Comparison of ENCODE assay signal across 9 cellular contexts in the genomic region with DNA sequence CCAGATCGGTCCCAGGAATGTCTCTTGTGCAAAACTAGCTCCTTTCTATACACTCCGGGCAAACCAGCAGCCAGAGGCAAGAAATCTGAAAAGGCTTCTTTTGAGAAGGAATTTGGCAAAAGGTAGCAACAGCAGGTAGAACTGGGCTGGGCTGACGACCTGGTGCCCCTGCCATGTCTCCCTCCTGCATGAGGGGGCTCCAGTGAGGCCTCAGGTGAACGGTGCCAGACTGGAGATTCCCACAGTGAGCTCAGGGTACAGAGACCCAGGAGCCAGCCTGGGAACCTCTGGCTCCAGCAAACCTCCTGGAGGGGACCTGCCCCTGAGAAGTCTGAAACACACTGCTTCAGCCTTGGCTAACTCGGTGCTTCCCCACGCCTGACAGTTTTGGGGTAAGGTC. TPM values are rescaled to one million over a fixed set of nuclear protein-coding genes. Genes with fewer than 3 reads are reported as not detected.
DNase-seq lines count a peak whose midpoint lies in the region; ATAC-seq and TF ChIP-seq lines count a peak whose summit lies in the region.
"Had no signal": no experiment of that assay in that cellular context is flagged by ENCODE, and none has a peak within 500 bp of the region (broad histone marks: within the 10 kb centered on the region; RNA-seq: fewer than 3 reads in every experiment).

No MANE protein-coding gene starts in this region.

- no peak overlapping the region for H3K4me3 Mint-ChIP-seq in activated naive CD8-positive, alpha-beta T cell treated with anti-CD3 and anti-CD28 coated beads for 36 hours
- H3K4me3 Mint-ChIP-seq in naive thymus-derived CD8-positive, alpha-beta T cell = peak overlapping the region in 5 of 10 donors; percentile 10 to 85 (median 54)
- no peak overlapping the region for H3K4me3 Mint-ChIP-seq in mesothelial cell of epicardium

- H3K4me3 ChIP-seq in BLaER1 treated with 17β-estradiol and CSF1 and Interleukin-3, amounts not matched to agents 10 nM and 100 nM = peak overlapping the region in 3 of 10 experiments; percentile 17 to 31 (median 28); a peak in 4 of 20 replicates
- no peak overlapping the region for H3K4me3 ChIP-seq in GM23248

- in situ Hi-C loops in GM23248 (cut with MboI) = no loop called here

- H2AFZ ChIP-seq in GM23248 = no peak overlapping the region

- peak overlapping the region in 10 of 11 experiments; percentile 36 to 82 (median 70); a peak in 20 of 22 replicates for H3K27ac ChIP-seq in BLaER1 treated with 17β-estradiol and CSF1 and Interleukin-3, amounts not matched to agents 10 nM and 100 nM
- no peak overlapping the region for H3K27ac ChIP-seq in GM23248

- H3K4me2 ChIP-seq in BLaER1 treated with 17β-estradiol and CSF1 and Interleukin-3, amounts not matched to agents 10 nM and 100 nM = peak overlapping the region; percentile 73 to 100 (median 97); a peak in 21 of 22 replicates
- H3K4me2 ChIP-seq in GM23248 (ENCODE audit: unreplicated experiment) = peak overlapping the region; percentile 30

- H3F3A ChIP-seq in GM23248 (ENCODE audit: insufficient read depth) = no peaks in the 10 kb centered on the region

- DNase-seq in GM23248 (no peak), sciatic nerve (ENCODE audit: low spot score) (no peak), mesothelial cell of epicardium (ENCODE audit: low spot score in 2 of 2, unreplicated experiment in 2 of 2) (no peak), occipital lobe (lab: John Stamatoyannopoulos, UW) (no peak), CD1c-positive myeloid dendritic cell (ENCODE audit: extremely low spot score) (no peak)
- no peak for DNase-seq in activated naive CD8-positive, alpha-beta T cell treated with anti-CD3 and anti-CD28 coated beads for 36 hours
- no peak for DNase-seq in naive thymus-derived CD8-positive, alpha-beta T cell
- DNase-seq: NCI-H2029 treated with DMSO at 0.1 percent for 48 hours had no signal

- ATAC-seq in naive thymus-derived CD8-positive, alpha-beta T cell = no peak
- no peak for ATAC-seq in sciatic nerve

- WGBS in GM23248 (ENCODE audit: low coverage in 1 of 2, low lambda C conversion rate in 2 of 2, missing lambda C conversion rate in 2 of 2), 2 experiments = 88 to 94% methylated on average over 6 of the region's 6 CpGs

- peak overlapping the region; percentile 27 to 68 (median 57); a peak in 16 of 22 replicates for H3K9ac ChIP-seq in BLaER1 treated with 17β-estradiol and CSF1 and Interleukin-3, amounts not matched to agents 10 nM and 100 nM
- peak overlapping the region; percentile 31; the same call in 1 of the 2 replicates for H3K9ac ChIP-seq in GM23248

- no peak for TF ChIP-seq CTCF in mesothelial cell of epicardium (IDR thresholded peaks at IDR 0.05; ENCODE audit: unreplicated experiment)

- H3K4me1 ChIP-seq in BLaER1 treated with 17β-estradiol and CSF1 and Interleukin-3, amounts not matched to agents 10 nM and 100 nM = peaks cover 70 to 99% (median 91%) of the 10 kb centered on the region in 10 experiments
- peaks cover 11% of the 10 kb centered on the region for H3K4me1 ChIP-seq in GM23248 (ENCODE audit: insufficient read depth)

- peaks cover 59% of the 10 kb centered on the region for H3K4me1 Mint-ChIP-seq in activated naive CD8-positive, alpha-beta T cell treated with anti-CD3 and anti-CD28 coated beads for 36 hours
- peaks cover 24 to 83% (median 63%) of the 10 kb centered on the region in 4 donors for H3K4me1 Mint-ChIP-seq in naive thymus-derived CD8-positive, alpha-beta T cell
- H3K4me1 Mint-ChIP-seq in mesothelial cell of epicardium = no peaks in the 10 kb centered on the region

- peak overlapping the region; percentile 88 for H3K27ac Mint-ChIP-seq in activated naive CD8-positive, alpha-beta T cell treated with anti-CD3 and anti-CD28 coated beads for 36 hours
- peak overlapping the region; percentile 40 to 97 (median 96) for H3K27ac Mint-ChIP-seq in naive thymus-derived CD8-positive, alpha-beta T cell
- no peak overlapping the region for H3K27ac Mint-ChIP-seq in mesothelial cell of epicardium

- no peaks in the 10 kb centered on the region for H3K9me3 Mint-ChIP-seq in activated naive CD8-positive, alpha-beta T cell treated with anti-CD3 and anti-CD28 coated beads for 36 hours
- no peaks in the 10 kb centered on the region for H3K9me3 Mint-ChIP-seq in naive thymus-derived CD8-positive, alpha-beta T cell
- no peaks in the 10 kb centered on the region for H3K9me3 Mint-ChIP-seq in mesothelial cell of epicardium

- peaks cover 0 to 9% (median 0%) of the 10 kb centered on the region in 11 experiments; a peak in 1 of 22 replicates for H3K36me3 ChIP-seq in BLaER1 treated with 17β-estradiol and CSF1 and Interleukin-3, amounts not matched to agents 10 nM and 100 nM
- no peaks in the 10 kb centered on the region for H3K36me3 ChIP-seq in GM23248 (ENCODE audit: low read depth)

- no peaks in the 10 kb centered on the region for H3K9me2 ChIP-seq in GM23248 (ENCODE audit: insufficient read depth)

- H3K27me3 Mint-ChIP-seq in activated naive CD8-positive, alpha-beta T cell treated with anti-CD3 and anti-CD28 coated beads for 36 hours = no peaks in the 10 kb centered on the region
- no peaks in the 10 kb centered on the region for H3K27me3 Mint-ChIP-seq in naive thymus-derived CD8-positive, alpha-beta T cell
- no peaks in the 10 kb centered on the region for H3K27me3 Mint-ChIP-seq in mesothelial cell of epicardium (ENCODE audit: low read depth)

- POLR2A ChIA-PET in naive thymus-derived CD8-positive, alpha-beta T cell (lab: Charles Lee) = interaction anchor here (0.6 to 7.6 kb wide), 5 partner anchors 9 to 60 kb away, joined by 3 to 50 read pairs (median 4); partner anchors contain the start of gene ITPK1

- H3K36me3 Mint-ChIP-seq in activated naive CD8-positive, alpha-beta T cell treated with anti-CD3 and anti-CD28 coated beads for 36 hours = no peaks in the 10 kb centered on the region
- H3K36me3 Mint-ChIP-seq in naive thymus-derived CD8-positive, alpha-beta T cell = peaks cover 0 to 2% (median 0%) of the 10 kb centered on the region in 3 donors
- no peaks in the 10 kb centered on the region for H3K36me3 Mint-ChIP-seq in mesothelial cell of epicardium

- H3K27me3 ChIP-seq in BLaER1 treated with 17β-estradiol and CSF1 and Interleukin-3, amounts not matched to agents 10 nM and 100 nM = no peaks in the 10 kb centered on the region
- no peaks in the 10 kb centered on the region for H3K27me3 ChIP-seq in GM23248 (replicated peaks; ENCODE audit: insufficient read depth)

- no peaks in the 10 kb centered on the region for H3K9me3 ChIP-seq in BLaER1 treated with 17β-estradiol and CSF1 and Interleukin-3, amounts not matched to agents 10 nM and 100 nM (replicated peaks in 1 of 11)
- H3K9me3 ChIP-seq in GM23248 (ENCODE audit: low read depth) = no peaks in the 10 kb centered on the region

- H3K79me2 ChIP-seq in GM23248 (ENCODE audit: insufficient read depth) = peaks cover 77% of the 10 kb centered on the region

- H4K20me1 ChIP-seq in BLaER1 treated with 17β-estradiol and CSF1 and Interleukin-3, amounts not matched to agents 10 nM and 100 nM = peaks cover 23 to 93% (median 56%) of the 10 kb centered on the region in 11 experiments; a peak in 20 of 22 replicates
- 0 out of 2 replicates have a peak, but pooled peaks cover 5% of the 10 kb centered on the region for H4K20me1 ChIP-seq in GM23248 (ENCODE audit: insufficient read depth)

- intact Hi-C loops in sciatic nerve (cut with DNase I) = no loop called here

RNA-seq across cellular contexts. Expression of gene ITPK1, which starts 10.8 kb away (rescaled TPM):
- 33.3 and 35.0 TPM in 2 replicates for total RNA-seq in GM23248 (2014; rRNA removed; shearing (Covaris generic))
- 18.7 and 19.4 TPM in 2 replicates for polyA plus RNA-seq in GM23248 (2016; fragmentation: Nextera tagmentation; extraction: Ambion mirVana)
- 10 to 100 TPM; 87.0 to 87.4 TPM for total RNA-seq in activated naive CD8-positive, alpha-beta T cell treated with anti-CD3 and anti-CD28 coated beads for 36 hours
- 10 to 100 TPM; 33.1 to 34.6 TPM for total RNA-seq in naive thymus-derived CD8-positive, alpha-beta T cell
- polyA plus RNA-seq in naive thymus-derived CD8-positive, alpha-beta T cell = 10 to 100 TPM; 25.3 to 41.1 (median 32.5) TPM
- 118 TPM for total RNA-seq in sciatic nerve
- total RNA-seq in mesothelial cell of epicardium = 23.2 to 30.5 TPM (median 27.5 TPM) in 3 replicates
- total RNA-seq in occipital lobe = 24.3 TPM
